Comparison of ENCODE assay signal across 21 cellular contexts in the genomic region with DNA sequence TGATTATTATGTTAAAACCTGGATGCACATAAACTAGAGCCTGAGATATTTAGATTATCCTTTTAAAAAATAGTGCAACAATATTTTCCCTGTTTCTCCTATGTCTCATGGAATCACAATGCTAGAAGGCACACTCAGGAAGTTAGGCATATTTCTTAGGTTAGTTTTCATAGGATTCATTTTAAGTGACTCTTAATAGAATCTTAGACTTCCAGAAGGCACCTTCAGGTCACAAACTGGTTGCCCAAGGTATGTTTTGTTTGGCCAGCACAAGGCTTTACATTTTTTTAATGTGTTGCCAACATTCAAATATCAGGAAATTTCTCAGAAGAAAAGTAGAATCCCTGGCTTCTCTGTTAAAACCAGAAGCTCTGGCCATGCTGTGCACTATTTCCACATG.
A peak's percentile ranks its signal among the peaks of the same experiment; 100 is the strongest.
DNase-seq lines count a peak whose midpoint lies in the region; ATAC-seq and TF ChIP-seq lines count a peak whose summit lies in the region.
"Had no signal": no experiment of that assay in that cellular context is flagged by ENCODE, and none has a peak within 500 bp of the region (broad histone marks: within the 10 kb centered on the region; RNA-seq: fewer than 3 reads in every experiment).

No MANE protein-coding gene starts in this region.

- no peaks in the 10 kb centered on the region for H3K9me3 Mint-ChIP-seq in chondrocyte (ENCODE audit: low read depth)
- H3K9me3 Mint-ChIP-seq: T-helper 2 cell treated with Interferon-gamma antibody and Interleukin-4, amounts not matched to agents 5 μg/mL and 100 μg/mL, for 36 hours had no signal

- no peak overlapping the region for H3K4me3 ChIP-seq in PC-3 (ENCODE audit: low read length)
- H3K4me3 ChIP-seq in tibial artery = no peak overlapping the region
- H3K4me3 ChIP-seq: HAP-1, SJCRH30 had no signal

- POLR2A ChIA-PET in PC-3 (lab: Charles Lee; ENCODE audit: unreplicated experiment) = no interaction called here

- ATAC-seq in PC-3 = no peak

- H3K27me3 ChIP-seq in PC-3 (ENCODE audit: low read length) (peaks cover 41% of the 10 kb centered on the region), tibial artery (no peaks in the 10 kb centered on the region)
- H3K27me3 ChIP-seq: SJCRH30 had no signal

- CTCF ChIA-PET in PC-3 (lab: Charles Lee) = no interaction called here

- intact Hi-C loops in PC-3 (cut with micrococcal nuclease) (no loop called here), tibial artery (cut with DNase I; ENCODE audit: low total_unique reads) (no loop called here)

- BruUV-seq in PC-3 (replicated peaks; lab: Mats Ljungman, UMichigan) = no TSS peak

- H2AFZ ChIP-seq in PC-3 (ENCODE audit: low read length) = no peak overlapping the region

- TF ChIP-seq CTCF in PC-3 (conservative IDR thresholded peaks at IDR 0.05; ENCODE audit: low read depth, low read length) (no peak), chondrocyte (IDR thresholded peaks at IDR 0.05) (no peak), tibial artery (IDR thresholded peaks at IDR 0.05) (no peak)

- no peaks in the 10 kb centered on the region for H3K9me3 ChIP-seq in PC-3 (ENCODE audit: low read length)
- no peaks in the 10 kb centered on the region for H3K9me3 ChIP-seq in tibial artery
- H3K9me3 ChIP-seq: HAP-1, SJCRH30 had no signal

- no peaks in the 10 kb centered on the region for H3K36me3 ChIP-seq in PC-3 (ENCODE audit: low read depth, low read length)
- no peaks in the 10 kb centered on the region for H3K36me3 ChIP-seq in tibial artery
- H3K36me3 ChIP-seq: HAP-1, SJCRH30 had no signal

- H3K27ac Mint-ChIP-seq in chondrocyte (ENCODE audit: unreplicated experiment) = peak overlapping the region; percentile 74
- H3K27ac Mint-ChIP-seq: IgD-negative memory B cell; T-helper 2 cell treated with Interferon-gamma antibody and Interleukin-4, amounts not matched to agents 5 μg/mL and 100 μg/mL, for 36 hours had no signal

- no peaks in the 10 kb centered on the region for H3K79me2 ChIP-seq in PC-3 (ENCODE audit: low read length)

- H3K4me2 ChIP-seq in PC-3 (ENCODE audit: low read length) = no peak overlapping the region

- H3K9me2 ChIP-seq in PC-3 (replicated peaks; ENCODE audit: low read length) = no peaks in the 10 kb centered on the region

- DNase-seq in ELR (ENCODE audit: low read depth) = peak; percentile 57
- peak; percentile 2 for DNase-seq in PC-3
- DNase-seq in chondrocyte (ENCODE audit: low spot score) = no peak
- no peak for DNase-seq in tibial artery
- no peak for DNase-seq in SW480 (ENCODE audit: low spot score)
- DNase-seq in activated CD4-positive, alpha-beta T cell treated with anti-CD3 and anti-CD28 coated beads, Interleukin-2, amount 50 U/mL, for 4 hours = no peak
- no peak for DNase-seq in kidney tubule cell (ENCODE audit: low spot score)
- no peak for DNase-seq in cerebellar cortex (ENCODE audit: low spot score)
- DNase-seq: C1 segment of cervical spinal cord; Kasumi-1; NCI-H1105; NCI-H187; NCI-H345; NCI-H526; NK-92 treated with Interleukin-12 subunit alpha and Interleukin-12 subunit beta, amount 100 ng/mL, for 24 hours; OCI-M1; SJCRH30; SW 1271 had no signal

- H3K9ac ChIP-seq in PC-3 (ENCODE audit: low read length) = no peak overlapping the region

- H3K4me1 ChIP-seq in PC-3 (ENCODE audit: insufficient read depth, low read length) (no peaks in the 10 kb centered on the region), tibial artery (peaks cover 0 to 70% (median 39%) of the 10 kb centered on the region in 4 donors)
- H3K4me1 ChIP-seq: HAP-1, SJCRH30 had no signal

- no peaks in the 10 kb centered on the region for H3K36me3 Mint-ChIP-seq in chondrocyte (ENCODE audit: low read depth)
- H3K36me3 Mint-ChIP-seq: IgD-negative memory B cell had no signal

- H3K4me1 Mint-ChIP-seq in chondrocyte (ENCODE audit: low read depth) = peaks cover 42% of the 10 kb centered on the region
- H3K4me1 Mint-ChIP-seq: IgD-negative memory B cell had no signal

- H3F3A ChIP-seq in PC-3 (ENCODE audit: low read length, unreplicated experiment) = no peaks in the 10 kb centered on the region

- H3K27ac ChIP-seq in PC-3 (ENCODE audit: low read length) = no peak overlapping the region
- peak overlapping the region; percentile 49 to 67 for H3K27ac ChIP-seq in tibial artery
- H3K27ac ChIP-seq: SJCRH30 had no signal

- no peaks in the 10 kb centered on the region for H4K20me1 ChIP-seq in PC-3 (ENCODE audit: low read length)

- peaks cover 2% of the 10 kb centered on the region for H3K27me3 Mint-ChIP-seq in chondrocyte (ENCODE audit: low read depth)

- no peak overlapping the region for H3K4me3 Mint-ChIP-seq in chondrocyte (ENCODE audit: unreplicated experiment)
- H3K4me3 Mint-ChIP-seq: IgD-negative memory B cell; T-helper 2 cell treated with Interferon-gamma antibody and Interleukin-4, amounts not matched to agents 5 μg/mL and 100 μg/mL, for 36 hours had no signal

Comparison
In these comparisons a context has a peak if more than half of its experiments do, and no peak if none do; other contexts are left out.
1. DNase-seq: peak in ELR (single experiment) and PC-3 (single experiment); none in chondrocyte (single experiment), tibial artery (0 of 2), SW480 (single experiment), activated CD4-positive, alpha-beta T cell treated with anti-CD3 and anti-CD28 coated beads, Interleukin-2, amount 50 U/mL, for 4 hours (0 of 2), kidney tubule cell (single experiment) and cerebellar cortex (single experiment).